In the genomic region with DNA sequence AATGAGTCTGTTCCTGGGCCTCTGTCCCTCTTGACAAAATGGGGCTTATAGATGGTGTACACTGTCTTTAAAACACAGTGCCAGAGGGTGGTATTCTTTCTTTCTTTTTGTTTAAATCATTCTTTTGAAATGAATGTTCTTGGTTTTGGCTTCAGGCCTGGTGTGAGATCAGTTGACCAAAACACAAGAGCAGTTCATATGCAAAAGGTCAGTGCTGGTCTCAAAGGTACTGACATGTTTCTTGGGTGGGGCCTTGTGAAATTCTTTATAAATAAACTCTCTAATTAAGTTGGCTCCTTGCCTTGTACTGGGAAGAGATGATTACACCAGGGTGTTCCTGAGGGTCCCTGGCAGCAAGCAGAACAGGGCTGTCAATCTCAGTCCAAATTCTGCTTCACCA, we compare ENCODE assay signal across 15 cellular contexts.
A peak's percentile ranks its signal among the peaks of the same experiment; 100 is the strongest.
DNase-seq lines count a peak whose midpoint lies in the region; ATAC-seq and TF ChIP-seq lines count a peak whose summit lies in the region.
"Had no signal": no experiment of that assay in that cellular context is flagged by ENCODE, and none has a peak within 500 bp of the region (broad histone marks: within the 10 kb centered on the region; RNA-seq: fewer than 3 reads in every experiment).

No MANE protein-coding gene starts in this region.

- CTCF ChIA-PET in Calu3 (lab: Charles Lee): no interaction called here

- ATAC-seq in gastrocnemius medialis (peak; percentile 22 to 46), GM21515 (IDR thresholded peaks at IDR 0.05; ENCODE audit: unreplicated experiment) (no peak), HG03108 (IDR thresholded peaks at IDR 0.05; ENCODE audit: unreplicated experiment) (no peak)

- BruUV-seq in Calu3 (replicated peaks; lab: Mats Ljungman, UMichigan): no TSS peak

- H3K4me1 ChIP-seq in gastrocnemius medialis: peaks cover 0 to 14% of the 10 kb centered on the region in 2 donors

- peaks cover 15% of the 10 kb centered on the region for H3K36me3 Mint-ChIP-seq in Calu3 (ENCODE audit: insufficient read depth, unreplicated experiment)
- H3K36me3 Mint-ChIP-seq: CD4-positive, CD25-positive, alpha-beta regulatory T cell had no signal

- peak overlapping the region; percentile 97 for H3K27ac Mint-ChIP-seq in Calu3 (ENCODE audit: unreplicated experiment)
- H3K27ac Mint-ChIP-seq: CD4-positive, CD25-positive, alpha-beta regulatory T cell had no signal

- no peak overlapping the region for H3K4me3 ChIP-seq in gastrocnemius medialis
- H3K4me3 ChIP-seq: SJCRH30, transverse colon had no signal

- no peaks in the 10 kb centered on the region for H3K27me3 Mint-ChIP-seq in Calu3 (ENCODE audit: unreplicated experiment)
- H3K27me3 Mint-ChIP-seq: CD4-positive, CD25-positive, alpha-beta regulatory T cell had no signal

- DNase-seq in Calu3 (no peak), amniotic epithelial cell (ENCODE audit: low read depth) (peak; percentile 26), foreskin melanocyte (peak; percentile 68), gastrocnemius medialis (no peak), NCI-H510A (lab: John Stamatoyannopoulos, UW) (no peak), RPMI8226 (no peak)
- DNase-seq: CD4-positive, CD25-positive, alpha-beta regulatory T cell; NK-92 treated with Interleukin-12 subunit alpha and Interleukin-12 subunit beta, amount 100 ng/mL, for 24 hours; occipital lobe; SJCRH30; stimulated activated CD4-positive, alpha-beta T cell treated with anti-CD3 and anti-CD28 coated beads, Interleukin-15, amount 100 ng/mL, for 24 hours; transverse colon had no signal

- TF ChIP-seq POLR2A in gastrocnemius medialis (IDR thresholded peaks at IDR 0.05): no peak

- intact Hi-C loops in Calu3 (cut with micrococcal nuclease; ENCODE audit: unreplicated experiment) (loop anchor here (10.0 kb wide), 1 partner anchor 50 kb away; no protein-coding TSS in a partner anchor), gastrocnemius medialis (cut with DNase I; ENCODE audit: low total_unique reads) (loop anchor here (5.0 kb wide), 1 partner anchor 33 kb away; no protein-coding TSS in a partner anchor)

- TF ChIP-seq CTCF in Calu3 (IDR thresholded peaks at IDR 0.05; ENCODE audit: unreplicated experiment) (no peak), gastrocnemius medialis (IDR thresholded peaks at IDR 0.05 in 4 of 5, conservative IDR thresholded peaks at IDR 0.05 in 1 of 5) (no peak)

- H3K27ac ChIP-seq in gastrocnemius medialis: peak overlapping the region in 3 of 4 donors; percentile 8 to 63 (median 61)
- H3K27ac ChIP-seq: SJCRH30 had no signal

- no peak overlapping the region for H3K4me3 Mint-ChIP-seq in Calu3 (ENCODE audit: low read depth, unreplicated experiment)
- H3K4me3 Mint-ChIP-seq: CD4-positive, CD25-positive, alpha-beta regulatory T cell; central memory CD8-positive, alpha-beta T cell had no signal

- no peaks in the 10 kb centered on the region for H3K27me3 ChIP-seq in gastrocnemius medialis
- H3K27me3 ChIP-seq: SJCRH30, transverse colon had no signal

- H3K9me3 Mint-ChIP-seq in Calu3 (ENCODE audit: low read depth, unreplicated experiment): peaks cover 3% of the 10 kb centered on the region
- H3K9me3 Mint-ChIP-seq: CD4-positive, CD25-positive, alpha-beta regulatory T cell; central memory CD8-positive, alpha-beta T cell had no signal

- in situ Hi-C loops in gastrocnemius medialis (cut with MboI; ENCODE audit: low sequenced_read_pairs in 4 of 4): no loop called here

- H3K4me1 Mint-ChIP-seq in Calu3 (ENCODE audit: low read depth, unreplicated experiment): peaks cover 32% of the 10 kb centered on the region
- H3K4me1 Mint-ChIP-seq: CD4-positive, CD25-positive, alpha-beta regulatory T cell; central memory CD8-positive, alpha-beta T cell had no signal

- no peaks in the 10 kb centered on the region for H3K9me3 ChIP-seq in gastrocnemius medialis
- H3K9me3 ChIP-seq: SJCRH30, transverse colon had no signal

- H3K36me3 ChIP-seq in gastrocnemius medialis: no peaks in the 10 kb centered on the region
- H3K36me3 ChIP-seq: SJCRH30, transverse colon had no signal

Comparison
In these comparisons a context has a peak if more than half of its experiments do, and no peak if none do; other contexts are left out.
1. DNase-seq: peak in amniotic epithelial cell (single experiment) and foreskin melanocyte (single experiment); none in Calu3 (single experiment), gastrocnemius medialis (0 of 2), NCI-H510A (single experiment) and RPMI8226 (single experiment).
2. ATAC-seq: peak in gastrocnemius medialis (2 of 2); none in GM21515 (single experiment) and HG03108 (single experiment).